In the genomic region with DNA sequence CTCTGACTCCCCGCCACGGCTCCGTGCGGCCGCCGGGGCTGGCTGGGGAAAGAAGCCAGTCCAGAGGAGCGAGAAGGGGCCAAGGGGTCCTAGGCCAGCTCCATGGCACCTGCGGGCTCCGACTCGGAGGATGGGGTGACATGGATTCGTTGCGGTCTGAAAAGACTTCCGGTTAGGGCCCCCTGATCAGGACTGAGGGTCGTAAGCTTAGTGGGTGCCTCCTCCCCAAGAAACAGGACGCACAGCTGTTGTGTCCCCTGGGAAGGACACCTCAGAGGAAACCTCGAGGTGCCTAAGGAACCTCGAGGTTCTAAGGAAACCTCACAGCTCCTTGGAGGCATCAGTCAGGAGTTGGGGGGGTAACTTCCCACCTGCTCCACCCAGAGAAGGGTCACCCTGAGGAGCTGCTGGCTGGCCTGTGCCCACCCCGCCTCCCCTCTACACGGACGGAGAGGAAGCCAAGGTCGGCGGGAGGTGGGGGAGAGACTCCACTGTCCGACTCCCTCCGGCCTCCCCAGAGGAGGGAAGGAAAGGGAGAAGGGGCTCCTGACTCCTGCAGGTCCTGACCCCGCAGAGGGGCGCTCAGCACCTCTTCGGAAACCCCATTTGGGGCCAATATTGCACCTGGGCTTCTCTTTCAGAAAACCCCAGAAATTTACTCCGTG, we compare ENCODE assay signal across 1 cellular context.
TF ChIP-seq lines count a peak whose summit lies in the region.

No MANE protein-coding gene starts in this region.

TF ChIP-seq in HEK293, 187 proteins besides CTCF, POLR2A, EP300 and RAD21 (continued from another document):
- TF ChIP-seq, protein P1, sequence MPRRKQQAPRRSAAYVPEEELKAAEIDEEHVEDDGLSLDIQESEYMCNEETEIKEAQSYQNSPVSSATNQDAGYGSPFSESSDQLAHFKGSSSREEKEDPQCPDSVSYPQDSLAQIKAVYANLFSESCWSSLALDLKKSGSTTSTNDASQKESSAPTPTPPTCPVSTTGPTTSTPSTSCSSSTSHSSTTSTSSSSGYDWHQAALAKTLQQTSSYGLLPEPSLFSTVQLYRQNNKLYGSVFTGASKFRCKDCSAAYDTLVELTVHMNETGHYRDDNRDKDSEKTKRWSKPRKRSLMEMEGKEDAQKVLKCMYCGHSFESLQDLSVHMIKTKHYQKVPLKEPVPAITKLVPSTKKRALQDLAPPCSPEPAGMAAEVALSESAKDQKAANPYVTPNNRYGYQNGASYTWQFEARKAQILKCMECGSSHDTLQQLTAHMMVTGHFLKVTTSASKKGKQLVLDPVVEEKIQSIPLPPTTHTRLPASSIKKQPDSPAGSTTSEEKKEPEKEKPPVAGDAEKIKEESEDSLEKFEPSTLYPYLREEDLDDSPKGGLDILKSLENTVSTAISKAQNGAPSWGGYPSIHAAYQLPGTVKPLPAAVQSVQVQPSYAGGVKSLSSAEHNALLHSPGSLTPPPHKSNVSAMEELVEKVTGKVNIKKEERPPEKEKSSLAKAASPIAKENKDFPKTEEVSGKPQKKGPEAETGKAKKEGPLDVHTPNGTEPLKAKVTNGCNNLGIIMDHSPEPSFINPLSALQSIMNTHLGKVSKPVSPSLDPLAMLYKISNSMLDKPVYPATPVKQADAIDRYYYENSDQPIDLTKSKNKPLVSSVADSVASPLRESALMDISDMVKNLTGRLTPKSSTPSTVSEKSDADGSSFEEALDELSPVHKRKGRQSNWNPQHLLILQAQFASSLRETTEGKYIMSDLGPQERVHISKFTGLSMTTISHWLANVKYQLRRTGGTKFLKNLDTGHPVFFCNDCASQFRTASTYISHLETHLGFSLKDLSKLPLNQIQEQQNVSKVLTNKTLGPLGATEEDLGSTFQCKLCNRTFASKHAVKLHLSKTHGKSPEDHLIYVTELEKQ (tag by site-specific recombination; IDR thresholded peaks at IDR 0.05; ENCODE audit: borderline replicate concordance) = no peak
- no peak for TF ChIP-seq ZBTB48 (tag by site-specific recombination; IDR thresholded peaks at IDR 0.05)
- TF ChIP-seq, protein P2, sequence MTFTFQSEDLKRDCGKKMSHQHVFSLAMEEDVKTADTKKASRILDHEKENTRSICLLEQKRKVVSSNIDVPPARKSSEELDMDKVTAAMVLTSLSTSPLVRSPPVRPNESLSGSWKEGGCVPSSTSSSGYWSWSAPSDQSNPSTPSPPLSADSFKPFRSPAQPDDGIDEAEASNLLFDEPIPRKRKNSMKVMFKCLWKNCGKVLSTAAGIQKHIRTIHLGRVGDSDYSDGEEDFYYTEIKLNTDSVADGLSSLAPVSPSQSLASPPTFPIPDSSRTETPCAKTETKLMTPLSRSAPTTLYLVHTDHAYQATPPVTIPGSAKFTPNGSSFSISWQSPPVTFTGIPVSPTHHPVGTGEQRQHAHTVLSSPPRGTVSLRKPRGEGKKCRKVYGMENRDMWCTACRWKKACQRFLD (tag by site-specific recombination; IDR thresholded peaks at IDR 0.05) = no peak
